In the genomic region with DNA sequence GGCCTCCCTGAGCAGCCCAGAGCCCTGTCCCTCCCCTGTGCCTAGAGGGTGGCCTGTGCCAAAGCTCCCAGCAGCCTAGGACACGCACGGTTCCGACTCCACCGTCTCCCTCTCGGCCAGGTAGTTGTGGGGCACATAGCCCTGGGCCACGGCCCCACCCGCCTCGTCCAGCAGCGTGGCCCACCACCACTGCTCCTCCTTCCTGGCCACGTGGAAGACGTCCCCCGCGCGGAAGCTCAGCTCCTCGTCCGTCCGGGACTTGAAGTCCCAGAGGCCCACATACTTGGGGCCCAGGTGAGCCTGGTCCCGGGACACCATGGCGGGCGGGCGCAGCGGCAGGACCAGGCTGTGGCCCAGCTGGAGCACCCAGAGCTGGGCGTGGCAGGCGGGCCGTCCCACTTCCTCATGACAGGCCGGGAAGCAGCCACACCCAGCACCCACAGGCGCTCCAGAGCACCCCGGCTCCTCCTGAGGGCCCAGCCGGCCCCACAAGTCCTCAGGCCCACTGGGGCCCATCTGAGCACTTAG, we compare ENCODE assay signal across 8 cellular contexts. TPM values are rescaled to one million over a fixed set of nuclear protein-coding genes. Genes with fewer than 3 reads are reported as not detected.
DNase-seq lines count a peak whose midpoint lies in the region; ATAC-seq and TF ChIP-seq lines count a peak whose summit lies in the region.

A gene (minus strand): TSS at position 380 of the 528 bp plus-strand sequence. CDS start 62 bp downstream, at position 318.

- no peaks in the 10 kb centered on the region for H3K36me3 Mint-ChIP-seq in activated CD8-positive, alpha-beta T cell treated with anti-CD3 and anti-CD28 coated beads for 36 hours (ENCODE audit: low read depth)

- ATAC-seq in HG03342 (IDR thresholded peaks at IDR 0.05; ENCODE audit: unreplicated experiment), result peak; percentile 16
- no peak for ATAC-seq in activated CD8-positive, alpha-beta T cell treated with anti-CD3 and anti-CD28 coated beads for 36 hours
- no peak for ATAC-seq in stimulated activated naive CD8-positive, alpha-beta T cell treated with anti-CD3 and anti-CD28 coated beads, Interleukin-15, amount 100 ng/mL, for 72 hours

- H3K9me3 Mint-ChIP-seq in activated CD8-positive, alpha-beta T cell treated with anti-CD3 and anti-CD28 coated beads for 36 hours, result no peaks in the 10 kb centered on the region
- no peaks in the 10 kb centered on the region for H3K9me3 Mint-ChIP-seq in stimulated activated naive CD8-positive, alpha-beta T cell treated with anti-CD3 and anti-CD28 coated beads, Interleukin-15, amount 100 ng/mL, for 72 hours

- peak within 1 kb of the TSS; percentile 88 for H3K27ac Mint-ChIP-seq in activated CD8-positive, alpha-beta T cell treated with anti-CD3 and anti-CD28 coated beads for 36 hours
- H3K27ac Mint-ChIP-seq in stimulated activated naive CD8-positive, alpha-beta T cell treated with anti-CD3 and anti-CD28 coated beads, Interleukin-15, amount 100 ng/mL, for 72 hours, result peak within 1 kb of the TSS; percentile 67 to 90

- no peaks in the 10 kb centered on the region for H3K4me1 ChIP-seq in iPS-18a (ENCODE audit: control insufficient read depth, low read depth, low read length)

- intact Hi-C loops in activated CD8-positive, alpha-beta T cell treated with anti-CD3 and anti-CD28 coated beads for 36 hours (cut with micrococcal nuclease), result no loop called here

- no peaks in the 10 kb centered on the region for H3K9me3 ChIP-seq in iPS-18a (ENCODE audit: control insufficient read depth, low read depth, low read length)

- POLR2A ChIA-PET in activated CD8-positive, alpha-beta T cell treated with anti-CD3 and anti-CD28 coated beads for 36 hours (lab: Charles Lee), result interaction anchor here (0.7 to 4.9 kb wide), 12 partner anchors 8 to 542 kb away, joined by 3 to 48 read pairs (median 3); a partner anchor contains a TSS

- H3K4me3 Mint-ChIP-seq in activated CD8-positive, alpha-beta T cell treated with anti-CD3 and anti-CD28 coated beads for 36 hours, result peak within 1 kb of the TSS; percentile 47
- H3K4me3 Mint-ChIP-seq in stimulated activated naive CD8-positive, alpha-beta T cell treated with anti-CD3 and anti-CD28 coated beads, Interleukin-15, amount 100 ng/mL, for 72 hours, result peak within 1 kb of the TSS; percentile 73 to 78

- H3K27ac ChIP-seq in iPS-18a (ENCODE audit: low read length), result no peak within 1 kb of the TSS

- H3K9ac ChIP-seq in iPS-18a (ENCODE audit: low read length), result no peak within 1 kb of the TSS

- CTCF ChIA-PET in activated CD8-positive, alpha-beta T cell treated with anti-CD3 and anti-CD28 coated beads for 36 hours (lab: Charles Lee), result interaction anchor here (0.6 to 3.5 kb wide), 47 partner anchors 8 to 532 kb away, joined by 3 to 20 read pairs (median 5); a partner anchor contains a TSS

- no peaks in the 10 kb centered on the region for H3K27me3 Mint-ChIP-seq in activated CD8-positive, alpha-beta T cell treated with anti-CD3 and anti-CD28 coated beads for 36 hours
- H3K27me3 Mint-ChIP-seq in stimulated activated naive CD8-positive, alpha-beta T cell treated with anti-CD3 and anti-CD28 coated beads, Interleukin-15, amount 100 ng/mL, for 72 hours, result no peaks in the 10 kb centered on the region

- TF ChIP-seq CTCF in activated CD8-positive, alpha-beta T cell treated with anti-CD3 and anti-CD28 coated beads for 36 hours (IDR thresholded peaks at IDR 0.05), result no peak

- peak within 1 kb of the TSS; percentile 40 for H3K4me3 ChIP-seq in iPS-18a (ENCODE audit: low read length)

- no peaks in the 10 kb centered on the region for H3K36me3 ChIP-seq in iPS-18a (ENCODE audit: control insufficient read depth, low read depth, low read length)

- peak; percentile 27 for DNase-seq in SKM-1 treated with dmso at 0.1 percent for 144 hours (lab: John Stamatoyannopoulos, UW; ENCODE audit: unreplicated experiment)
- no peak for DNase-seq in SKM-1 (lab: John Stamatoyannopoulos, UW; ENCODE audit: unreplicated experiment)
- DNase-seq in activated CD8-positive, alpha-beta T cell treated with anti-CD3 and anti-CD28 coated beads for 36 hours, result peak; percentile 39
- no peak for DNase-seq in stimulated activated naive CD8-positive, alpha-beta T cell treated with anti-CD3 and anti-CD28 coated beads, Interleukin-15, amount 100 ng/mL, for 72 hours
- DNase-seq in NCI-H2171 (lab: John Stamatoyannopoulos, UW), result no peak
- no peak for DNase-seq in NCI-H69 (lab: John Stamatoyannopoulos, UW)

- no peaks in the 10 kb centered on the region for H3K27me3 ChIP-seq in iPS-18a (ENCODE audit: control insufficient read depth, insufficient read depth, low read length)

- peaks cover 17% of the 10 kb centered on the region for H3K4me1 Mint-ChIP-seq in activated CD8-positive, alpha-beta T cell treated with anti-CD3 and anti-CD28 coated beads for 36 hours (ENCODE audit: low read depth)
- H3K4me1 Mint-ChIP-seq in stimulated activated naive CD8-positive, alpha-beta T cell treated with anti-CD3 and anti-CD28 coated beads, Interleukin-15, amount 100 ng/mL, for 72 hours, result peaks cover 34% of the 10 kb centered on the region

RNA-seq across cellular contexts. Expression of the gene that starts here (rescaled TPM):
- total RNA-seq in activated CD8-positive, alpha-beta T cell treated with anti-CD3 and anti-CD28 coated beads for 36 hours, result under 1 TPM in 1 of 2 experiments, not detected in 1; 0.18 TPM

Comparison
In these comparisons a context has a peak if more than half of its experiments do, and no peak if none do; other contexts are left out.
1. Peak in DNase-seq in activated CD8-positive, alpha-beta T cell treated with anti-CD3 and anti-CD28 coated beads for 36 hours; RNA of the gene not detected or under 1 TPM.